In the genomic region with DNA sequence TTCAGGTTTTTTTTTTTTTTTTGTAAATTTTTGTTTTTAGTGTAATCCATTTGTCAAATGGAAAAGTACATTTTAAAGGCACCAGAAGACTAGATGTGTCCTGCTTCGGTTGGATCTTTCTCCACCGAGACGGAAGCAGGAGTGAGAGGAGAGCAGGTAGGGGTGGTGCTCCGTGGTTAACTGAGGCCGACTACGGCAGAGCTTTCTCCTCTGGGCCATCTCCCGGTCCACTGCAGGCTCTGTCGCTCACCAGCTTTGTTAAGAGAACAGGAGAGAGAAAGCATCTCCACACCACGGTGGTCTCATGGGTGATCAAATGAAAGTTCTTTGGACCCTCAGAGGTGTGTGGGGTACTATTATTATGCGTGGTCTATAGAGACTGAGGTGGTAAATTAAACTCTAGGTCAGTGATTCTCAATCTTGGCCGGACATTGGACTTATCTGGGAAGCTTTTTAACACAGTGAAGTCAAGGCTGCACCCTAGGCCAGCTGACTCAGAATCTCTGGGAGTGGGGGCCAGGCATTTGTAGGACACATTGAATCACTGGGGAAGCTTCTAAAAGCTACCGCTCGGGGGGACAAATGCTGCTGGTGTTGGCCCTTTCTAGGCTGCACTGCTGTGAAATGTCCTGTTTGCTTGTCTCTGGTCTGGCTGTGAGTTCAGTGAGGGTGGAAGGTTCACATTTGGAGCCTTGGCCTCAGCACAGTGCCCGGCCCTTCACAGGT, we compare ENCODE assay signal across 10 cellular contexts. TPM values are rescaled to one million over a fixed set of nuclear protein-coding genes. Genes with fewer than 3 reads are reported as not detected.
A peak's percentile ranks its signal among the peaks of the same experiment; 100 is the strongest.
DNase-seq lines count a peak whose midpoint lies in the region; ATAC-seq, FAIRE-seq and TF ChIP-seq lines count a peak whose summit lies in the region.
"Had no signal": no experiment of that assay in that cellular context is flagged by ENCODE, and none has a peak within 500 bp of the region (broad histone marks: within the 10 kb centered on the region; RNA-seq: fewer than 3 reads in every experiment).

No MANE protein-coding gene starts in this region.

- peak; percentile 21 for FAIRE-seq in endothelial cell of umbilical vein (lab: Jason Lieb, UNC)

- no peaks in the 10 kb centered on the region for H3K9me1 ChIP-seq in endothelial cell of umbilical vein (replicated peaks; ENCODE audit: control insufficient read depth, extremely low read depth, insufficient read depth, low read length)

- POLR2A ChIA-PET in endothelial cell of umbilical vein (lab: Charles Lee): no interaction called here

- H3K4me3 Mint-ChIP-seq in activated naive CD8-positive, alpha-beta T cell treated with anti-CD3 and anti-CD28 coated beads, Interleukin-2, amount 50 U/mL, for 24 hours: no peak overlapping the region
- H3K4me3 Mint-ChIP-seq in activated T-cell treated with anti-CD3 and anti-CD28 coated beads, Interleukin-2, amount 50 U/mL, for 72 hours: no peak overlapping the region

- H4K8ac ChIP-seq in mesenchymal stem cell (ENCODE audit: low read length): no peak overlapping the region

- intact Hi-C loops in endothelial cell of umbilical vein (cut with micrococcal nuclease): no loop called here

- no peak for ATAC-seq in activated naive CD8-positive, alpha-beta T cell treated with anti-CD3 and anti-CD28 coated beads, Interleukin-2, amount 50 U/mL, for 24 hours
- ATAC-seq in HG02970 (IDR thresholded peaks at IDR 0.05; ENCODE audit: low FRiP score, unreplicated experiment) (no peak), HG02840 (IDR thresholded peaks at IDR 0.05; ENCODE audit: low FRiP score, unreplicated experiment) (no peak)
- ATAC-seq in activated T-cell treated with anti-CD3 and anti-CD28 coated beads, Interleukin-2, amount 50 U/mL, for 72 hours (replicated peaks in 1 of 2): no peak

- H3K79me2 ChIP-seq in endothelial cell of umbilical vein (ENCODE audit: control insufficient read depth, insufficient read depth, low read length): no peaks in the 10 kb centered on the region

- no peaks in the 10 kb centered on the region for H3K9me3 Mint-ChIP-seq in activated naive CD8-positive, alpha-beta T cell treated with anti-CD3 and anti-CD28 coated beads, Interleukin-2, amount 50 U/mL, for 24 hours
- H3K9me3 Mint-ChIP-seq in activated T-cell treated with anti-CD3 and anti-CD28 coated beads, Interleukin-2, amount 50 U/mL, for 72 hours: no peaks in the 10 kb centered on the region

- H3K36me3 Mint-ChIP-seq in activated naive CD8-positive, alpha-beta T cell treated with anti-CD3 and anti-CD28 coated beads, Interleukin-2, amount 50 U/mL, for 24 hours (ENCODE audit: low read depth): no peaks in the 10 kb centered on the region
- no peaks in the 10 kb centered on the region for H3K36me3 Mint-ChIP-seq in activated T-cell treated with anti-CD3 and anti-CD28 coated beads, Interleukin-2, amount 50 U/mL, for 72 hours (ENCODE audit: insufficient read depth in 2 of 2)

- H3K4me2 ChIP-seq in endothelial cell of umbilical vein (ENCODE audit: insufficient read depth, low read length) (no peak overlapping the region), mesenchymal stem cell (ENCODE audit: low read length, poor library complexity, severe bottlenecking) (no peak overlapping the region)

- H3K9me3 ChIP-seq in KOPT-K1 (ENCODE audit: insufficient read depth, low read length, poor library complexity, severe bottlenecking) (no peaks in the 10 kb centered on the region), endothelial cell of umbilical vein (replicated peaks; ENCODE audit: control insufficient read depth, insufficient read depth, low read length) (no peaks in the 10 kb centered on the region), mesenchymal stem cell (ENCODE audit: control insufficient read depth, low read length) (no peaks in the 10 kb centered on the region), suprapubic skin (no peaks in the 10 kb centered on the region)

- WGBS in mesenchymal stem cell: 92% methylated on average over 14 of the region's 14 CpGs
- 73% methylated on average over 13 of the region's 14 CpGs for WGBS in suprapubic skin

- H2AFZ ChIP-seq in endothelial cell of umbilical vein (ENCODE audit: low read depth, low read length): no peak overlapping the region
- no peak overlapping the region for H2AFZ ChIP-seq in mesenchymal stem cell (ENCODE audit: low read depth, low read length)

- no peak for TF ChIP-seq CTCF in endothelial cell of umbilical vein (IDR thresholded peaks at IDR 0.05; ENCODE audit: extremely low read depth in 1 of 2, insufficient read depth in 1 of 2, low read depth in 1 of 2, low read length in 2 of 2)
- no peak for TF ChIP-seq CTCF in suprapubic skin (IDR thresholded peaks at IDR 0.05)

- peaks cover 55% of the 10 kb centered on the region for H3K4me1 ChIP-seq in endothelial cell of umbilical vein (ENCODE audit: control insufficient read depth, extremely low read depth, insufficient read depth, low read length)
- peaks cover 42% of the 10 kb centered on the region for H3K4me1 ChIP-seq in mesenchymal stem cell (ENCODE audit: control insufficient read depth, insufficient read depth, low read depth, low read length)
- peaks cover 45% of the 10 kb centered on the region for H3K4me1 ChIP-seq in suprapubic skin

- H2BK5ac ChIP-seq in mesenchymal stem cell (ENCODE audit: low read depth, low read length, poor library complexity, severe bottlenecking): peak overlapping the region; percentile 80

- peaks cover 16% of the 10 kb centered on the region for H3K4me1 Mint-ChIP-seq in activated naive CD8-positive, alpha-beta T cell treated with anti-CD3 and anti-CD28 coated beads, Interleukin-2, amount 50 U/mL, for 24 hours
- peaks cover 16% of the 10 kb centered on the region for H3K4me1 Mint-ChIP-seq in activated T-cell treated with anti-CD3 and anti-CD28 coated beads, Interleukin-2, amount 50 U/mL, for 72 hours (ENCODE audit: low read depth)

- H3K9ac ChIP-seq in endothelial cell of umbilical vein (replicated peaks; ENCODE audit: extremely low read depth, insufficient read depth, low read length) (peak overlapping the region; percentile 74), mesenchymal stem cell (ENCODE audit: low read length) (peak overlapping the region; percentile 61)

- H3K27ac Mint-ChIP-seq in activated naive CD8-positive, alpha-beta T cell treated with anti-CD3 and anti-CD28 coated beads, Interleukin-2, amount 50 U/mL, for 24 hours: no peak overlapping the region
- no peak overlapping the region for H3K27ac Mint-ChIP-seq in activated T-cell treated with anti-CD3 and anti-CD28 coated beads, Interleukin-2, amount 50 U/mL, for 72 hours

- H3K23ac ChIP-seq in mesenchymal stem cell (ENCODE audit: low read length in 2 of 2): no peak overlapping the region

- dilution Hi-C loops in endothelial cell of umbilical vein (cut with MboI; ENCODE audit: extremely low pct_ligation_motif_present, low sequenced_read_pairs): no loop called here

- H4K20me1 ChIP-seq in endothelial cell of umbilical vein (replicated peaks; ENCODE audit: control insufficient read depth, extremely low read depth, insufficient read depth, low read length): no peaks in the 10 kb centered on the region

- H2AK5ac ChIP-seq in mesenchymal stem cell (ENCODE audit: low read length, severe bottlenecking): peak overlapping the region; percentile 97

- H3K27me3 ChIP-seq in endothelial cell of umbilical vein (ENCODE audit: control insufficient read depth in 2 of 2, insufficient read depth in 2 of 2, low read length in 2 of 2) (no peaks in the 10 kb centered on the region), mesenchymal stem cell (ENCODE audit: control insufficient read depth in 1 of 2, insufficient read depth in 1 of 2, low read length in 2 of 2) (peaks cover 0 to 5% of the 10 kb centered on the region in 2 experiments), suprapubic skin (no peaks in the 10 kb centered on the region)

- H4K91ac ChIP-seq in mesenchymal stem cell (ENCODE audit: low read length): no peak overlapping the region

- no TSS peak for BruUV-seq in endothelial cell of umbilical vein (replicated peaks; lab: Mats Ljungman, UMichigan)

- no peaks in the 10 kb centered on the region for H3K27me3 Mint-ChIP-seq in activated naive CD8-positive, alpha-beta T cell treated with anti-CD3 and anti-CD28 coated beads, Interleukin-2, amount 50 U/mL, for 24 hours
- no peaks in the 10 kb centered on the region for H3K27me3 Mint-ChIP-seq in activated T-cell treated with anti-CD3 and anti-CD28 coated beads, Interleukin-2, amount 50 U/mL, for 72 hours (ENCODE audit: low read depth)

- no peak for TF ChIP-seq POLR2A in endothelial cell of umbilical vein (IDR thresholded peaks at IDR 0.05; ENCODE audit: low read depth, low read length)
- TF ChIP-seq POLR2A in suprapubic skin (IDR thresholded peaks at IDR 0.05): no peak

- no peak overlapping the region for H2BK120ac ChIP-seq in mesenchymal stem cell (ENCODE audit: low read depth, low read length)

- no peak overlapping the region for H2BK12ac ChIP-seq in mesenchymal stem cell (ENCODE audit: low read length in 2 of 2)

- DNase-seq in endothelial cell of umbilical vein (ENCODE audit: low read depth, low spot score) (no peak), mesenchymal stem cell (no peak), suprapubic skin (ENCODE audit: low spot score in 2 of 2) (no peak)
- no peak for DNase-seq in activated naive CD8-positive, alpha-beta T cell treated with anti-CD3 and anti-CD28 coated beads, Interleukin-2, amount 50 U/mL, for 24 hours
- DNase-seq in activated T-cell treated with anti-CD3 and anti-CD28 coated beads, Interleukin-2, amount 50 U/mL, for 72 hours: no peak
- DNase-seq: NCI-H2081 treated with DMSO at 0.1 percent for 48 hours, OCI-M1 had no signal

- H3K27ac ChIP-seq in KOPT-K1 (ENCODE audit: low read depth, low read length, poor library complexity, severe bottlenecking) (peak overlapping the region; percentile 95), endothelial cell of umbilical vein (ENCODE audit: insufficient read depth, low read depth, low read length) (peak overlapping the region; percentile 91), mesenchymal stem cell (ENCODE audit: low read length, poor library complexity, severe bottlenecking) (peak overlapping the region; percentile 99), suprapubic skin (peak overlapping the region; percentile 71)

- CTCF ChIA-PET in endothelial cell of umbilical vein (lab: Charles Lee): interaction anchor here (0.9 to 4.0 kb wide), 9 partner anchors 9 to 234 kb away, joined by 3 to 38 read pairs (median 8); no protein-coding TSS in a partner anchor

- H3K4ac ChIP-seq in mesenchymal stem cell (ENCODE audit: low read depth in 1 of 2, low read length in 2 of 2): no peak overlapping the region

- H3K79me1 ChIP-seq in mesenchymal stem cell (replicated peaks; ENCODE audit: low read length, poor library complexity, severe bottlenecking): no peaks in the 10 kb centered on the region

- no peak overlapping the region for H3K4me3 ChIP-seq in endothelial cell of umbilical vein (replicated peaks in 1 of 3; ENCODE audit: insufficient read depth in 1 of 3, low read depth in 1 of 3, low read length in 3 of 3)
- peak overlapping the region in 1 of 2 experiments; percentile 63 for H3K4me3 ChIP-seq in mesenchymal stem cell (ENCODE audit: insufficient read depth in 1 of 2, low read depth in 1 of 2, low read length in 2 of 2)
- H3K4me3 ChIP-seq in suprapubic skin: no peak overlapping the region

- no peaks in the 10 kb centered on the region for H3K36me3 ChIP-seq in KOPT-K1 (ENCODE audit: insufficient read depth, low read length)
- no peaks in the 10 kb centered on the region for H3K36me3 ChIP-seq in endothelial cell of umbilical vein (ENCODE audit: control insufficient read depth in 2 of 2, extremely low read depth in 1 of 2, insufficient read depth in 2 of 2, low read length in 2 of 2)
- H3K36me3 ChIP-seq in mesenchymal stem cell (ENCODE audit: control insufficient read depth in 1 of 2, insufficient read depth in 2 of 2, low read depth in 1 of 2, low read length in 2 of 2): no peaks in the 10 kb centered on the region
- H3K36me3 ChIP-seq in suprapubic skin: no peaks in the 10 kb centered on the region

- TF ChIP-seq EP300 in suprapubic skin (IDR thresholded peaks at IDR 0.05): no peak

- H2BK15ac ChIP-seq in mesenchymal stem cell (ENCODE audit: low read depth, poor library complexity, severe bottlenecking): no peak overlapping the region

- no peak overlapping the region for H3K18ac ChIP-seq in mesenchymal stem cell (ENCODE audit: low read depth in 1 of 2, low read length in 2 of 2)

- peak overlapping the region in 1 of 2 experiments; percentile 8 for H3K14ac ChIP-seq in mesenchymal stem cell (ENCODE audit: low read length in 2 of 2)

RNA-seq across cellular contexts. Expression of gene ABCA4, which starts 25.0 kb away (rescaled TPM):
- total RNA-seq in endothelial cell of umbilical vein: 4.9 and 5.0 TPM in 2 replicates
- polyA plus RNA-seq in endothelial cell of umbilical vein: 2.3 and 2.5 TPM in 2 replicates
- polyA plus RNA-seq in endothelial cell of umbilical vein (2011; cell fraction: cytosol; rRNA removed): 1.1 TPM in 2 replicates
- 8.9 and 12.1 TPM in 2 replicates for polyA plus RNA-seq in endothelial cell of umbilical vein (2011; cell fraction: nucleus; rRNA removed)
- 2.0 and 5.2 TPM in 2 replicates for polyA plus RNA-seq in endothelial cell of umbilical vein (2012)
- polyA minus RNA-seq in endothelial cell of umbilical vein: 3.4 and 5.3 TPM in 2 replicates
- polyA minus RNA-seq in endothelial cell of umbilical vein (2011; cell fraction: cytosol; rRNA and poly(A)+ RNA removed): 3.3 TPM
- polyA minus RNA-seq in endothelial cell of umbilical vein (2011; cell fraction: nucleus; rRNA and poly(A)+ RNA removed): 9.0 and 9.1 TPM in 2 replicates
- 0.12 TPM for polyA plus RNA-seq in mesenchymal stem cell (2013, experiment 1 of 2)
- polyA plus RNA-seq in mesenchymal stem cell (2013, experiment 2 of 2): 0.04 TPM
- total RNA-seq in suprapubic skin: 1 to 10 TPM; 2.8 to 6.8 (median 4.3) TPM
- 1 to 10 TPM in 1 of 2 donors, under 1 TPM in 1; 0.53 to 2.5 TPM for total RNA-seq in activated T-cell treated with anti-CD3 and anti-CD28 coated beads, Interleukin-2, amount 50 U/mL, for 72 hours
